In genomic region chrX:71541546-71542022, GRCh38 we compare ENCODE assay signal across 8 cellular contexts. TPM values are rescaled to one million over a fixed set of nuclear protein-coding genes. Genes with fewer than 3 reads are reported as not detected.
A peak's percentile ranks its signal among the peaks of the same experiment; 100 is the strongest.
DNase-seq lines count a peak whose midpoint lies in the region; ATAC-seq and TF ChIP-seq lines count a peak whose summit lies in the region.

No MANE protein-coding gene starts in this region.

- TF ChIP-seq POLR2A in sigmoid colon (IDR thresholded peaks at IDR 0.05): no peak

- POLR2A ChIA-PET in GM10248 (lab: Yijun Ruan, JAX): interaction anchor here (0.6 kb wide), 1 partner anchor 9 kb away, joined by 4 read pairs; the partner anchor contains the start of gene OGT

- H3K4me3 ChIP-seq in SJSA1 (no peak overlapping the region), sigmoid colon (no peak overlapping the region)

- 20 to 29% methylated on average over 4 of the region's 4 CpGs for WGBS in sigmoid colon, 2 donors

- H3K36me3 ChIP-seq in SJSA1 (peaks cover 57% of the 10 kb centered on the region), sigmoid colon (peaks cover 0 to 15% (median under 1%) of the 10 kb centered on the region in 4 donors)

- H3K9me3 ChIP-seq in SJSA1 (replicated peaks) (no peaks in the 10 kb centered on the region), sigmoid colon (no peaks in the 10 kb centered on the region)

- no peaks in the 10 kb centered on the region for H3K27me3 ChIP-seq in SJSA1 (replicated peaks)
- H3K27me3 ChIP-seq in sigmoid colon: no peaks in the 10 kb centered on the region

- no peak for TF ChIP-seq CTCF in GM10248 (IDR thresholded peaks at IDR 0.05; ENCODE audit: control extremely low read depth, extremely low read depth, low read depth, missing control alignments)
- no peak for TF ChIP-seq CTCF in sigmoid colon (IDR thresholded peaks at IDR 0.05)

- CTCF ChIA-PET in GM10248 (lab: Yijun Ruan, JAX): interaction anchor here (1.9 kb wide), 1 partner anchor 27 kb away, joined by 6 read pairs; no protein-coding TSS in a partner anchor

- peak; percentile 27 for ATAC-seq in HG02623 (IDR thresholded peaks at IDR 0.05; ENCODE audit: unreplicated experiment)
- no peak for ATAC-seq in HG03280 (IDR thresholded peaks at IDR 0.05; ENCODE audit: unreplicated experiment)

- no peak for TF ChIP-seq EP300 in sigmoid colon (IDR thresholded peaks at IDR 0.05)

- peak overlapping the region; percentile 67 for H3K27ac ChIP-seq in SJSA1
- H3K27ac ChIP-seq in sigmoid colon: peak overlapping the region in 2 of 4 donors; percentile 44 to 49

- H3K4me1 ChIP-seq in SJSA1 (replicated peaks) (peaks cover 28% of the 10 kb centered on the region), sigmoid colon (peaks cover 2 to 81% (median 36%) of the 10 kb centered on the region in 4 donors)

- peak; percentile 9 for DNase-seq in GM10248 (ENCODE audit: extremely low spot score)
- DNase-seq in SJSA1 (ENCODE audit: low read depth in 1 of 2, low spot score in 2 of 2): peak in 1 of 2 experiments; percentile 34
- DNase-seq in fibroblast of peridontal ligament (ENCODE audit: extremely low read depth): peak; percentile 69
- DNase-seq in sigmoid colon: no peak
- no peak for DNase-seq in posterior cingulate gyrus
- DNase-seq in NCI-H1694 (lab: John Stamatoyannopoulos, UW): no peak

- intact Hi-C loops in sigmoid colon (cut with DNase I) (no loop called here), posterior cingulate gyrus (cut with DNase I) (no loop called here)

RNA-seq across cellular contexts. Expression of gene OGT, which starts 8.7 kb away (rescaled TPM):
- 37.1 and 46.8 TPM in 2 replicates for total RNA-seq in SJSA1 (2014; rRNA removed; shearing (Covaris generic))
- total RNA-seq in sigmoid colon: 100 to 1,000 TPM; 104 to 201 (median 122) TPM
- 10 to 100 TPM in 1 of 3 donors, 1 to 10 TPM in 2; 7.8 to 52.5 (median 8.6) TPM for polyA plus RNA-seq in sigmoid colon

RNA-seq across cellular contexts. Expression of gene GCNA, which starts 36.7 kb away (rescaled TPM):
- total RNA-seq in SJSA1 (2014; rRNA removed; shearing (Covaris generic)): 0.92 TPM in 1 of 2 replicates, not detected in the other
- 1 to 10 TPM; 1.4 to 5.0 (median 3.9) TPM for total RNA-seq in sigmoid colon
- polyA plus RNA-seq in sigmoid colon: 1 to 10 TPM in 1 of 3 donors, under 1 TPM in 2; 0.60 to 1.5 (median 0.69) TPM

Comparison
In these comparisons a context has a peak if more than half of its experiments do, and no peak if none do; other contexts are left out.
1. DNase-seq: peak in GM10248 (single experiment) and fibroblast of peridontal ligament (single experiment); none in sigmoid colon (single experiment), posterior cingulate gyrus (0 of 10) and NCI-H1694 (single experiment).